Comparison of ENCODE assay signal across 10 cellular contexts in the genomic region with DNA sequence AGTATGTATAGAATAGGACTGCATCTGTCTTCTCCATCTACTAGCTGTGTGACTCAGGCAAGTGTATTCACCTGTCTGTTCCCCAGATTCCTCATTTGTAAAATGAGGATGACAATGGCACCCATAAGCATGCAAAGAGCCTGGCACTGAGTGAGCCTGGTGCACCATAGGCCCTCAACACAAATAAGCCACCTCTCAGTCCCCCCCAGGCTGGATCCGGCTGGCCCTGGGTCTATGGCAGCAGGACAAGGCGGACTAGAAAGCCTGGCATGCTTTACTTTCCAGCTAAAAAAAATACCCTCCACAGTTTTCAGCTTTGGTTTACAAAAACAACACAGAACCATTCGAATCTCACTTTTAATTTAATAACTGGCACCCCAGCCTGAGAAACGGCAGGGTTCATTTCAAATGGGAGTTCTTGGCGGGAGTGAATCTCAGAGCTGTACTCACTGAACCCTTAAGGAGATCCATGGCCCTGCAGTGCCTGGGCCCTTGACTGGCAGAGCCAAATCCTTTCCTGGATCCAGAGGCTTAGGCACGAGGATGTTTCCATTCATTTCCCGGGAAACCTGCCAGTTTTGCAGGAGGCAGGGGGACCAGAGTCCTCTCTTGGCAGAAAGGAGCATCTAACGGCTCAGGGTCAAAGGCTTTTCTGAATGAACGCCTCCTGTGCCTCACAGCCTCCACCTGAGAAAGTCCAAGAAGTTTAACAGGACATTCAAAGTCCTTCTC. TPM values are rescaled to one million over a fixed set of nuclear protein-coding genes. Genes with fewer than 3 reads are reported as not detected.
DNase-seq lines count a peak whose midpoint lies in the region; FAIRE-seq and TF ChIP-seq lines count a peak whose summit lies in the region.
"Had no signal": no experiment of that assay in that cellular context is flagged by ENCODE, and none has a peak within 500 bp of the region (broad histone marks: within the 10 kb centered on the region; RNA-seq: fewer than 3 reads in every experiment).

No MANE protein-coding gene starts in this region.

- no peaks in the 10 kb centered on the region for H3K27me3 ChIP-seq in SK-N-SH (ENCODE audit: insufficient read depth)
- no peaks in the 10 kb centered on the region for H3K27me3 ChIP-seq in subcutaneous abdominal adipose tissue (ENCODE audit: control insufficient read depth in 5 of 5, insufficient read depth in 4 of 5, low read length in 5 of 5)
- H3K27me3 ChIP-seq: sigmoid colon had no signal

- H3K4me1 Mint-ChIP-seq in HFFc6 (ENCODE audit: low read depth) = peaks cover 73% of the 10 kb centered on the region

- peak overlapping the region; percentile 59 for H3K27ac Mint-ChIP-seq in HFFc6

- H3K4me1 ChIP-seq in SK-N-SH (ENCODE audit: control insufficient read depth in 1 of 2, insufficient read depth in 2 of 2, low read depth in 1 of 2, low read length in 1 of 2) = peaks cover 20 to 41% of the 10 kb centered on the region in 2 experiments; a peak in 3 of 4 replicates
- H3K4me1 ChIP-seq in subcutaneous abdominal adipose tissue (ENCODE audit: control insufficient read depth in 5 of 5, insufficient read depth in 5 of 5, low read length in 5 of 5) = peaks cover 22 to 87% (median 75%) of the 10 kb centered on the region in 5 donors

- H3K9me3 ChIP-seq in SK-N-SH (no peaks in the 10 kb centered on the region), subcutaneous abdominal adipose tissue (ENCODE audit: control insufficient read depth in 5 of 5, low read length in 5 of 5) (no peaks in the 10 kb centered on the region)
- H3K9me3 ChIP-seq: sigmoid colon had no signal

- TF ChIP-seq POLR2A in GM12891 (IDR thresholded peaks at IDR 0.05; ENCODE audit: low read depth, low read length) = no peak

- H3K4me3 ChIP-seq in SK-N-SH (ENCODE audit: low read depth in 2 of 2, low read length in 1 of 2) = no peak overlapping the region
- H3K4me3 ChIP-seq in subcutaneous abdominal adipose tissue (ENCODE audit: low read depth in 1 of 5, low read length in 5 of 5) = no peak overlapping the region
- H3K4me3 ChIP-seq: sigmoid colon had no signal

- H4K20me1 ChIP-seq in SK-N-SH (ENCODE audit: insufficient read depth) = no peaks in the 10 kb centered on the region

- H3K79me2 ChIP-seq in SK-N-SH (ENCODE audit: insufficient read depth) = no peaks in the 10 kb centered on the region; the same call in 1 of the 2 replicates

- CTCF ChIA-PET in SK-N-SH (lab: Yijun Ruan, JAX) = interaction anchor here (1.3 kb wide), 1 partner anchor 56 kb away, joined by 3 read pairs; no protein-coding TSS in a partner anchor

- H3F3A ChIP-seq in SK-N-SH (replicated peaks; ENCODE audit: insufficient read depth) = peaks cover 16% of the 10 kb centered on the region

- DNase-seq in HFFc6 (no peak), SK-N-SH (peak; percentile 41), globus pallidus (ENCODE audit: low spot score) (peak; percentile 87), GM12891 (ENCODE audit: insufficient read length, low spot score) (no peak)
- no peak for DNase-seq in activated CD4-positive, CD25-positive, alpha-beta regulatory T cell (lab: John Stamatoyannopoulos, UW)
- no peak for DNase-seq in activated naive CD4-positive, alpha-beta T cell (lab: John Stamatoyannopoulos, UW)
- DNase-seq: DND-41, NCI-H2081 treated with DMSO at 0.1 percent for 48 hours, sigmoid colon had no signal

- H2AFZ ChIP-seq in SK-N-SH (ENCODE audit: low read depth) = no peak overlapping the region

- H3K9me2 ChIP-seq in SK-N-SH = no peaks in the 10 kb centered on the region

- POLR2A ChIA-PET in SK-N-SH (lab: Yijun Ruan, JAX) = no interaction called here

- peak overlapping the region; percentile 26 to 47; a peak in 3 of 4 replicates for H3K27ac ChIP-seq in SK-N-SH (ENCODE audit: low read depth in 2 of 2, low read length in 1 of 2)
- H3K27ac ChIP-seq in subcutaneous abdominal adipose tissue (ENCODE audit: low read depth, low read length) = peak overlapping the region; percentile 76

- H3K36me3 Mint-ChIP-seq in HFFc6 (ENCODE audit: low read depth) = peaks cover 9% of the 10 kb centered on the region

- H3K36me3 ChIP-seq in SK-N-SH (replicated peaks in 1 of 2; ENCODE audit: control insufficient read depth in 1 of 2, insufficient read depth in 2 of 2, low read length in 1 of 2) (no peaks in the 10 kb centered on the region), subcutaneous abdominal adipose tissue (ENCODE audit: control insufficient read depth in 5 of 5, insufficient read depth in 5 of 5, low read length in 5 of 5) (peaks cover 0 to 18% (median 13%) of the 10 kb centered on the region in 5 donors)
- H3K36me3 ChIP-seq: sigmoid colon had no signal

- TF ChIP-seq RAD21 in SK-N-SH (IDR thresholded peaks at IDR 0.05; ENCODE audit: low read length) = 0 out of 2 replicates have a peak, but pooled peaks have one; percentile 1

- no peak for TF ChIP-seq EP300 in SK-N-SH (IDR thresholded peaks at IDR 0.05; ENCODE audit: borderline replicate concordance in 1 of 2, low read depth in 1 of 2, low read length in 1 of 2)

- H3K4me3 Mint-ChIP-seq in HFFc6 = no peak overlapping the region

- H3K27me3 Mint-ChIP-seq in HFFc6 (ENCODE audit: insufficient read depth) = no peaks in the 10 kb centered on the region; the same call in 1 of the 2 replicates

- no peaks in the 10 kb centered on the region for H3K9me3 Mint-ChIP-seq in HFFc6

- no peak for FAIRE-seq in GM12891 (lab: Jason Lieb, UNC)

- no peak overlapping the region for H3K4me2 ChIP-seq in SK-N-SH

- H3K9ac ChIP-seq in SK-N-SH = no peak overlapping the region
- peak overlapping the region in 2 of 5 donors; percentile 9 to 27 for H3K9ac ChIP-seq in subcutaneous abdominal adipose tissue (ENCODE audit: low read length in 5 of 5)

- 53% methylated on average over 7 of the region's 9 CpGs for WGBS in SK-N-SH (ENCODE audit: low lambda C conversion rate)

- TF ChIP-seq CTCF in HFFc6 (IDR thresholded peaks at IDR 0.05) (no peak), SK-N-SH (IDR thresholded peaks at IDR 0.05) (no peak)

TF ChIP-seq in SK-N-SH, 30 proteins besides CTCF, POLR2A, EP300 and RAD21 (continues in another document):
- no peak for TF ChIP-seq GATA2 (CRISPR knock-in tag; IDR thresholded peaks at IDR 0.05)
- no peak for TF ChIP-seq ELF1 (IDR thresholded peaks at IDR 0.05)
- TF ChIP-seq, protein P1, sequence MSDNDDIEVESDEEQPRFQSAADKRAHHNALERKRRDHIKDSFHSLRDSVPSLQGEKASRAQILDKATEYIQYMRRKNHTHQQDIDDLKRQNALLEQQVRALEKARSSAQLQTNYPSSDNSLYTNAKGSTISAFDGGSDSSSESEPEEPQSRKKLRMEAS (IDR thresholded peaks at IDR 0.05; ENCODE audit: low read depth) = peak; percentile 46; the same call in 1 of the 2 replicates
- peak; percentile 57 for TF ChIP-seq NFIC (IDR thresholded peaks at IDR 0.05; ENCODE audit: borderline replicate concordance)
- TF ChIP-seq, protein P2, sequence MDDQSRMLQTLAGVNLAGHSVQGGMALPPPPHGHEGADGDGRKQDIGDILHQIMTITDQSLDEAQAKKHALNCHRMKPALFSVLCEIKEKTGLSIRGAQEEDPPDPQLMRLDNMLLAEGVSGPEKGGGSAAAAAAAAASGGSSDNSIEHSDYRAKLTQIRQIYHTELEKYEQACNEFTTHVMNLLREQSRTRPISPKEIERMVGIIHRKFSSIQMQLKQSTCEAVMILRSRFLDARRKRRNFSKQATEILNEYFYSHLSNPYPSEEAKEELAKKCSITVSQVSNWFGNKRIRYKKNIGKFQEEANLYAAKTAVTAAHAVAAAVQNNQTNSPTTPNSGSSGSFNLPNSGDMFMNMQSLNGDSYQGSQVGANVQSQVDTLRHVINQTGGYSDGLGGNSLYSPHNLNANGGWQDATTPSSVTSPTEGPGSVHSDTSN (IDR thresholded peaks at IDR 0.05) = 0 out of 2 replicates have a peak, but pooled peaks have one; percentile 11
- TF ChIP-seq TCF12 (IDR thresholded peaks at IDR 0.05) = peak; percentile 21; the same call in 1 of the 2 replicates
- TF ChIP-seq EZH2phosphoT487 (IDR thresholded peaks at IDR 0.05; ENCODE audit: borderline replicate concordance, low read depth) = no peak
- no peak for TF ChIP-seq FOXJ3 (CRISPR knock-in tag; IDR thresholded peaks at IDR 0.05)

TF ChIP-seq in GM12891, 5 proteins besides CTCF, POLR2A, EP300 and RAD21:
- TF ChIP-seq SPI1 (IDR thresholded peaks at IDR 0.05; ENCODE audit: low read depth, low read length) = no peak
- no peak for TF ChIP-seq POU2F2 (IDR thresholded peaks at IDR 0.05; ENCODE audit: low read depth, low read length)
- TF ChIP-seq PAX5 (IDR thresholded peaks at IDR 0.05; ENCODE audit: insufficient read depth, low read length, severe bottlenecking) = no peak
- TF ChIP-seq TAF1 (IDR thresholded peaks at IDR 0.05; ENCODE audit: low read depth, low read length) = no peak
- no peak for TF ChIP-seq POLR2AphosphoS5 (IDR thresholded peaks at IDR 0.05; ENCODE audit: low read depth, low read length)

RNA-seq across cellular contexts. Expression of a gene that starts 17.7 kb away (rescaled TPM):
- 10 to 100 TPM; 14.8 to 20.4 (median 16.3) TPM for total RNA-seq in HFFc6 (2021; fragmentation: NEBNext Ultra II Directional; extraction: Animal tissue kit (Norgen Biotek cat#: 25700))
- 1.8 and 2.0 TPM in 2 replicates for polyA plus RNA-seq in SK-N-SH (2012; rRNA removed)
- polyA plus RNA-seq in SK-N-SH (2012; cell fraction: cytosol; rRNA removed) = 0.80 and 1.3 TPM in 2 replicates
- 3.0 and 3.6 TPM in 2 replicates for polyA plus RNA-seq in SK-N-SH (2012; cell fraction: nucleus; rRNA removed)
- polyA plus RNA-seq in GM12891 (2012; ENCODE audit: low read depth, missing spikeins) = 2.6 TPM

RNA-seq across cellular contexts. Expression of a gene that starts 36.1 kb away (rescaled TPM):
- total RNA-seq in HFFc6 (2021; fragmentation: NEBNext Ultra II Directional; extraction: Animal tissue kit (Norgen Biotek cat#: 25700)) = 10 to 100 TPM; 38.7 to 47.2 (median 43.8) TPM
- polyA plus RNA-seq in SK-N-SH (2012; rRNA removed) = 29.1 and 31.4 TPM in 2 replicates
- polyA plus RNA-seq in SK-N-SH (2012; cell fraction: cytosol; rRNA removed) = 45.1 and 60.1 TPM in 2 replicates
- polyA plus RNA-seq in SK-N-SH (2012; cell fraction: nucleus; rRNA removed) = 6.3 and 10.9 TPM in 2 replicates
- polyA plus RNA-seq in GM12891 (2012; ENCODE audit: low read depth, missing spikeins) = 35.0 TPM

Comparison
In these comparisons a context has a peak if more than half of its experiments do, and no peak if none do; other contexts are left out.
1. DNase-seq: peak in SK-N-SH (single experiment) and globus pallidus (single experiment); none in HFFc6 (single experiment), GM12891 (single experiment), activated CD4-positive, CD25-positive, alpha-beta regulatory T cell (0 of 4) and activated naive CD4-positive, alpha-beta T cell (0 of 4).